Comparison of ENCODE assay signal across 1 cellular context in the genomic region with DNA sequence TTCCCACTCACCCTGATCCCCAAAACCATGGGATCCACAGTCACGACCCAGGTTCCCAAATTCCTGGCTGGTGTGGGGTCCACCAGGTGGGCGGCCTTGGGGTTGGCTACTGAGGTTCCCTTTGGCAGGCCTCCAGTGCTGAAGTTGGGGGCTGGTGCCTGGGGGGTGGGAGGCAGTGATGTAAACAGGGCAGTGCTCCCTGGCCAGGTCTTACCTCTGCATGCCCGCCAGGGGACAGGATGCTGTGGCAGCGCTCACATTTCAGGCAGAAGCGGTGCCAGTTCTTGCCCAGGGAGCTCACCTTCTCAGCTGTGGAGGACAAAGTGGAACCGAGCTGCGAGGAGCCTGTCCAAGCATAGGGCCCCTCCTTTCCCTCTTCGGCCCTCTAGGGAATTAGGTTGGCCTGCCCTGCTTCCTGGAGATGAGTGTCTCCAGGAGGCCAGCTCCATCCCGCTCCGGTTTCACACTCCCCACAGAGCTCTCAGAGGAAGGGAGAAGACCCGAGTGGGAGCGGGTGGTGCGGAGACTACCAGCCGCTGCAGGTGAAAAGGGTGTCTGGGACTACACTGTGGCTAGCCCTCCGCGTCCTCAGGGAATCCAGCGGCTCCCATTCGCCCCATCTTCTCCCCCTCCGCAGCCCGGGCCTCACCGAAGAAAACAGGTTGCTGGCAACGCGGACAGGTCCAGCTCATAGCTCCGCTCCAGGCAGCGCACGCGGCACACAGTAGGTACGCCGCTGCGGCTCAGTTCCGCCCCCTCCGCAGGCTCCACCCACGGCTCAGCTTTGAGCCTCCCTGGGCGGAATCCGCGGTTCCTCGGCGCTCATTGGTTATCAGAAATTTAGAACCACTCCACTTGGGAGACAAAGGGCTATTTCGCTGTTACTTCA.
TF ChIP-seq lines count a peak whose summit lies in the region.

A gene with protein sequence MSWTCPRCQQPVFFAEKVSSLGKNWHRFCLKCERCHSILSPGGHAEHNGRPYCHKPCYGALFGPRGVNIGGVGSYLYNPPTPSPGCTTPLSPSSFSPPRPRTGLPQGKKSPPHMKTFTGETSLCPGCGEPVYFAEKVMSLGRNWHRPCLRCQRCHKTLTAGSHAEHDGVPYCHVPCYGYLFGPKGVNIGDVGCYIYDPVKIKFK (minus strand): TSS at position 726 of the 889 bp plus-strand sequence. CDS start 34 bp downstream, at position 692.

TF ChIP-seq in HepG2, 621 proteins besides CTCF, POLR2A, EP300 and RAD21 (continued from another document and continues in another):
- TF ChIP-seq, protein P1, sequence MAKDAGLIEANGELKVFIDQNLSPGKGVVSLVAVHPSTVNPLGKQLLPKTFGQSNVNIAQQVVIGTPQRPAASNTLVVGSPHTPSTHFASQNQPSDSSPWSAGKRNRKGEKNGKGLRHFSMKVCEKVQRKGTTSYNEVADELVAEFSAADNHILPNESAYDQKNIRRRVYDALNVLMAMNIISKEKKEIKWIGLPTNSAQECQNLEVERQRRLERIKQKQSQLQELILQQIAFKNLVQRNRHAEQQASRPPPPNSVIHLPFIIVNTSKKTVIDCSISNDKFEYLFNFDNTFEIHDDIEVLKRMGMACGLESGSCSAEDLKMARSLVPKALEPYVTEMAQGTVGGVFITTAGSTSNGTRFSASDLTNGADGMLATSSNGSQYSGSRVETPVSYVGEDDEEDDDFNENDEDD (CRISPR knock-in tag; IDR thresholded peaks at IDR 0.05; ENCODE audit: borderline replicate concordance) = peak; percentile 17; the same call in 1 of the 2 replicates
- TF ChIP-seq, protein P2, sequence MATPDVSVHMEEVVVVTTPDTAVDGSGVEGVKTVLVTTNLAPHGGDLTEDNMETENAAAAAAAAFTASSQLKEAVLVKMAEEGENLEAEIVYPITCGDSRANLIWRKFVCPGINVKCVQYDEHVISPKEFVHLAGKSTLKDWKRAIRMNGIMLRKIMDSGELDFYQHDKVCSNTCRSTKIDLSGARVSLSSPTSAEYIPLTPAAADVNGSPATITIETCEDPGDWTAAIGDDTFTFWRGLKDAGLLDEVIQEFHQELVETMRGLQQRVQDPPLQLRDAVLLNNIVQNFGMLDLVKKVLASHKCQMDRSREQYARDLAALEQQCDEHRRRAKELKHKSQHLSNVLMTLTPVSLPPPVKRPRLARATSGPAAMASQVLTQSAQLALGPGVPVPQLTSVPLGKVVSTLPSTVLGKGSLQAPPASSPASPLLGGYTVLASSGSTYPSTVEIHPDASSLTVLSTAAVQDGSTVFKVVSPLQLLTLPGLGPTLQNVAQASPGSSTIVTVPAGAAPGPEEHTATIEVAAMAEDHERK (CRISPR knock-in tag; IDR thresholded peaks at IDR 0.05; ENCODE audit: low read depth) = no peak
- peak; percentile 71; the same call in 1 of the 2 replicates for TF ChIP-seq ZNF136 (CRISPR knock-in tag; IDR thresholded peaks at IDR 0.05; ENCODE audit: low read depth)
- no peak for TF ChIP-seq PAWR (CRISPR knock-in tag; IDR thresholded peaks at IDR 0.05; ENCODE audit: borderline replicate concordance)
- 0 out of 2 replicates have a peak, but pooled peaks have one; percentile 8 for TF ChIP-seq ZSCAN21 (CRISPR knock-in tag; IDR thresholded peaks at IDR 0.05; ENCODE audit: borderline replicate concordance)
- peak; percentile 68; the same call in 1 of the 2 replicates for TF ChIP-seq PAX8 (CRISPR knock-in tag; IDR thresholded peaks at IDR 0.05; ENCODE audit: borderline replicate concordance)
- TF ChIP-seq ZNF687 (CRISPR knock-in tag; IDR thresholded peaks at IDR 0.05) = peak; percentile 93
- no peak for TF ChIP-seq NAIF1 (CRISPR knock-in tag; IDR thresholded peaks at IDR 0.05; ENCODE audit: borderline replicate concordance)
- TF ChIP-seq ZNF782 (CRISPR knock-in tag; IDR thresholded peaks at IDR 0.05; ENCODE audit: borderline replicate concordance) = peak; percentile 28; the same call in 1 of the 2 replicates
- TF ChIP-seq ARNT2 (CRISPR knock-in tag; IDR thresholded peaks at IDR 0.05; ENCODE audit: low read depth) = peak; percentile 73; the same call in 1 of the 2 replicates
- TF ChIP-seq ZNF780A (CRISPR knock-in tag; IDR thresholded peaks at IDR 0.05) = no peak
- no peak for TF ChIP-seq ONECUT2 (CRISPR knock-in tag; IDR thresholded peaks at IDR 0.05)
- TF ChIP-seq KLF13 (CRISPR knock-in tag; IDR thresholded peaks at IDR 0.05) = no peak
- peak; percentile 47; the same call in 1 of the 2 replicates for TF ChIP-seq ZNF609 (CRISPR knock-in tag; IDR thresholded peaks at IDR 0.05; ENCODE audit: borderline replicate concordance)
- no peak for TF ChIP-seq ZNF576 (CRISPR knock-in tag; IDR thresholded peaks at IDR 0.05)
- TF ChIP-seq ZNF552 (CRISPR knock-in tag; IDR thresholded peaks at IDR 0.05; ENCODE audit: borderline replicate concordance) = no peak
- TF ChIP-seq, protein P3, sequence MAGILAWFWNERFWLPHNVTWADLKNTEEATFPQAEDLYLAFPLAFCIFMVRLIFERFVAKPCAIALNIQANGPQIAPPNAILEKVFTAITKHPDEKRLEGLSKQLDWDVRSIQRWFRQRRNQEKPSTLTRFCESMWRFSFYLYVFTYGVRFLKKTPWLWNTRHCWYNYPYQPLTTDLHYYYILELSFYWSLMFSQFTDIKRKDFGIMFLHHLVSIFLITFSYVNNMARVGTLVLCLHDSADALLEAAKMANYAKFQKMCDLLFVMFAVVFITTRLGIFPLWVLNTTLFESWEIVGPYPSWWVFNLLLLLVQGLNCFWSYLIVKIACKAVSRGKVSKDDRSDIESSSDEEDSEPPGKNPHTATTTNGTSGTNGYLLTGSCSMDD (CRISPR knock-in tag; IDR thresholded peaks at IDR 0.05) = no peak
- peak; percentile 38; the same call in 1 of the 2 replicates for TF ChIP-seq FOXC1 (CRISPR knock-in tag; IDR thresholded peaks at IDR 0.05; ENCODE audit: borderline replicate concordance)
- TF ChIP-seq, protein P4, sequence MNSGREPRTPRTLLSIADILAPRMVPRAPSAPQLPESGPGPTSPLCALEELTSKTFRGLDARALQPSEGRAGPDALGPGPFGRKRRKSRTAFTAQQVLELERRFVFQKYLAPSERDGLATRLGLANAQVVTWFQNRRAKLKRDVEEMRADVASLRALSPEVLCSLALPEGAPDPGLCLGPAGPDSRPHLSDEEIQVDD (CRISPR knock-in tag; IDR thresholded peaks at IDR 0.05; ENCODE audit: borderline replicate concordance) = peak; percentile 81; the same call in 1 of the 2 replicates
- TF ChIP-seq HOXA5 (CRISPR knock-in tag; IDR thresholded peaks at IDR 0.05) = peak; percentile 3; the same call in 1 of the 2 replicates
- TF ChIP-seq, protein P5, sequence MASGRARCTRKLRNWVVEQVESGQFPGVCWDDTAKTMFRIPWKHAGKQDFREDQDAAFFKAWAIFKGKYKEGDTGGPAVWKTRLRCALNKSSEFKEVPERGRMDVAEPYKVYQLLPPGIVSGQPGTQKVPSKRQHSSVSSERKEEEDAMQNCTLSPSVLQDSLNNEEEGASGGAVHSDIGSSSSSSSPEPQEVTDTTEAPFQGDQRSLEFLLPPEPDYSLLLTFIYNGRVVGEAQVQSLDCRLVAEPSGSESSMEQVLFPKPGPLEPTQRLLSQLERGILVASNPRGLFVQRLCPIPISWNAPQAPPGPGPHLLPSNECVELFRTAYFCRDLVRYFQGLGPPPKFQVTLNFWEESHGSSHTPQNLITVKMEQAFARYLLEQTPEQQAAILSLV (CRISPR knock-in tag; IDR thresholded peaks at IDR 0.05; ENCODE audit: borderline replicate concordance) = peak; percentile 71; the same call in 1 of the 2 replicates
- no peak for TF ChIP-seq MAFG (CRISPR knock-in tag; IDR thresholded peaks at IDR 0.05)
- no peak for TF ChIP-seq AHDC1 (CRISPR knock-in tag; IDR thresholded peaks at IDR 0.05; ENCODE audit: borderline replicate concordance)
- no peak for TF ChIP-seq ZNF234 (CRISPR knock-in tag; conservative IDR thresholded peaks at IDR 0.05)
- TF ChIP-seq BORCS8-MEF2B (CRISPR knock-in tag; IDR thresholded peaks at IDR 0.05) = peak; percentile 45; the same call in 1 of the 2 replicates
- TF ChIP-seq ZNF510 (CRISPR knock-in tag; IDR thresholded peaks at IDR 0.05; ENCODE audit: low read depth) = no peak
- TF ChIP-seq ZNF333 (CRISPR knock-in tag; IDR thresholded peaks at IDR 0.05; ENCODE audit: borderline replicate concordance) = 0 out of 2 replicates have a peak, but pooled peaks have one; percentile 10
